8 cellular contexts compared by ENCODE assay signal in genomic region chr1:244834596-244835275, GRCh38. TPM values are rescaled to one million over a fixed set of nuclear protein-coding genes. Genes with fewer than 3 reads are reported as not detected.
A peak's percentile ranks its signal among the peaks of the same experiment; 100 is the strongest.
DNase-seq lines count a peak whose midpoint lies in the region; ATAC-seq, FAIRE-seq and TF ChIP-seq lines count a peak whose summit lies in the region.

No MANE protein-coding gene starts in this region.

- peaks cover 43% of the 10 kb centered on the region for H3K79me2 ChIP-seq in K562 (ENCODE audit: control insufficient read depth, insufficient read depth, low read length)

- peaks cover 12% of the 10 kb centered on the region for H4K20me1 ChIP-seq in K562 (replicated peaks; ENCODE audit: control insufficient read depth, insufficient read depth, low read length)

- in situ Hi-C loops in K562 (cut with MboI), result no loop called here

- CTCF ChIA-PET in K562 (lab: Yijun Ruan, JAX; ENCODE audit: low intra/inter-chr PET ratio), result no interaction called here

- peak overlapping the region; percentile 83 for H2AFZ ChIP-seq in K562 (ENCODE audit: low read depth, low read length)

- under 1% methylated on average over 36 of the region's 49 CpGs for WGBS in K562 (ENCODE audit: insufficient coverage, low coverage, missing lambda C conversion rate)

- H3K9me3 ChIP-seq in K562 (replicated peaks; ENCODE audit: control insufficient read depth, insufficient read depth, low read depth, low read length) (no peaks in the 10 kb centered on the region), iPS-20b (ENCODE audit: insufficient read depth, low read depth, low read length) (no peaks in the 10 kb centered on the region)

- peak; percentile 93 for DNase-seq in Right ventricle myocardium superior
- no peak for DNase-seq in left ventricle myocardium superior
- DNase-seq in NCI-H187 treated with DMSO at 0.1 percent for 48 hours (lab: John Stamatoyannopoulos, UW), result peak; percentile 31
- peak; percentile 88 for DNase-seq in T1000 (lab: John Stamatoyannopoulos, UW)
- peak in 1 of 4 experiments; percentile 93 for DNase-seq in K562 (ENCODE audit: extremely low read depth in 1 of 4, low spot score in 3 of 4)
- peak; percentile 79 for DNase-seq in smooth muscle cell of the brain vasculature (ENCODE audit: low read depth, low spot score)

- FAIRE-seq in K562 (lab: Jason Lieb, UNC), result no peak

- TSS peak; percentile 85 for BruUV-seq in K562 (replicated peaks; lab: Mats Ljungman, UMichigan)

- peak overlapping the region; percentile 98 for H3K27ac ChIP-seq in K562 (ENCODE audit: extremely low read depth, low read depth, low read length)
- H3K27ac ChIP-seq in iPS-20b (ENCODE audit: low read length), result peak overlapping the region; percentile 99

- H3K36me3 ChIP-seq in K562 (ENCODE audit: control insufficient read depth, insufficient read depth, low read length) (peaks cover 30% of the 10 kb centered on the region), iPS-20b (ENCODE audit: insufficient read depth, low read depth, low read length) (peaks cover 10% of the 10 kb centered on the region)

- TF ChIP-seq CTCF in K562 (IDR thresholded peaks at IDR 0.05 in 2 of 3, conservative IDR thresholded peaks at IDR 0.05 in 1 of 3; ENCODE audit: insufficient read depth in 2 of 3, low read depth in 1 of 3, low read length in 3 of 3), result no peak

- TF ChIP-seq EP300 in K562 (IDR thresholded peaks at IDR 0.05; ENCODE audit: low read length), result peak; percentile 21

- H3K4me2 ChIP-seq in K562 (ENCODE audit: insufficient read depth, low read length), result peak overlapping the region; percentile 98

- H3K4me1 ChIP-seq in K562 (replicated peaks in 1 of 2; ENCODE audit: control insufficient read depth in 2 of 2, insufficient read depth in 2 of 2, low read length in 2 of 2), result peaks cover 14 to 15% of the 10 kb centered on the region in 2 experiments; a peak in 4 of 5 replicates
- peaks cover 11% of the 10 kb centered on the region; the same call in 1 of the 2 replicates for H3K4me1 ChIP-seq in iPS-20b (ENCODE audit: insufficient read depth, low read length)

- no peak; a peak in 1 of 4 replicates for TF ChIP-seq RAD21 in K562 (CRISPR knock-in tag; conservative IDR thresholded peaks at IDR 0.05 in 1 of 2, IDR thresholded peaks at IDR 0.05 in 1 of 2)

- intact Hi-C loops in Right ventricle myocardium superior (cut with DNase I) (loop anchor here (2.0 to 10.0 kb wide), 3 partner anchors 30 to 210 kb away; partner anchors contain the start of gene HNRNPU), left ventricle myocardium superior (cut with micrococcal nuclease) (no loop called here), K562 (cut with micrococcal nuclease) (loop anchor here (1.0 to 10.0 kb wide), 3 partner anchors 30 to 210 kb away; partner anchors contain the start of gene HNRNPU)

- no peaks in the 10 kb centered on the region for H3K27me3 ChIP-seq in K562 (ENCODE audit: control insufficient read depth in 2 of 2, insufficient read depth in 2 of 2, low read length in 2 of 2)
- H3K27me3 ChIP-seq in iPS-20b (ENCODE audit: insufficient read depth, low read length), result no peaks in the 10 kb centered on the region

- H3K4me3 ChIP-seq in K562 (peak overlapping the region; percentile 74), iPS-20b (ENCODE audit: low read length) (peak overlapping the region; percentile 94)

- peak; percentile 92 for TF ChIP-seq POLR2A in K562 (conservative IDR thresholded peaks at IDR 0.05)

- no peaks in the 10 kb centered on the region for H3K9me1 ChIP-seq in K562 (ENCODE audit: control insufficient read depth, insufficient read depth, low read length)

- ATAC-seq in Right ventricle myocardium superior (ENCODE audit: poor library complexity), result no peak
- ATAC-seq in left ventricle myocardium superior, result no peak
- peak; percentile 67 for ATAC-seq in HG02885 (IDR thresholded peaks at IDR 0.05; ENCODE audit: poor library complexity, unreplicated experiment)
- peak; percentile 71; the same call in 2 of the 3 replicates for ATAC-seq in K562

- H3K9ac ChIP-seq in K562 (ENCODE audit: insufficient read depth in 1 of 2, low read depth in 2 of 2, low read length in 2 of 2) (peak overlapping the region; percentile 97 to 100), iPS-20b (ENCODE audit: low read depth, low read length) (peak overlapping the region; percentile 96)

- POLR2A ChIA-PET in K562 (lab: Yijun Ruan, JAX), result interaction anchor here (0.6 to 22.4 kb wide), 13 partner anchors 9 to 467 kb away, joined by 3 to 485 read pairs (median 4); partner anchors contain the start of gene HNRNPU

TF ChIP-seq in K562, 482 proteins besides CTCF, POLR2A, EP300 and RAD21 (continues in another document):
- TF ChIP-seq CGGBP1 (CRISPR knock-in tag; IDR thresholded peaks at IDR 0.05) (peak; percentile 33; the same call in 1 of the 2 replicates), ZC3H4 (CRISPR knock-in tag; IDR thresholded peaks at IDR 0.05; ENCODE audit: borderline replicate concordance) (peak; percentile 86; the same call in 1 of the 2 replicates), GMEB1 (CRISPR knock-in tag; IDR thresholded peaks at IDR 0.05) (peak; percentile 61), EHMT2 (IDR thresholded peaks at IDR 0.05) (no peak), E2F4 (CRISPR knock-in tag; IDR thresholded peaks at IDR 0.05; ENCODE audit: low read depth) (no peak), ZEB2 (IDR thresholded peaks at IDR 0.05) (no peak), SPI1 (IDR thresholded peaks at IDR 0.05; ENCODE audit: borderline replicate concordance, low read depth, low read length) (peak; percentile 95)

RNA-seq across cellular contexts. Expression of gene COX20, which starts 0.7 kb away (rescaled TPM):
- total RNA-seq in Right ventricle myocardium superior, result 68.7 TPM
- 63.7 TPM for total RNA-seq in left ventricle myocardium superior
- 12.0 and 57.2 TPM in 2 replicates for total RNA-seq in K562 (2011; cell fraction: chromatin; rRNA removed; ENCODE audit: low replicate concordance)
- 9.8 and 15.1 TPM in 2 replicates for total RNA-seq in K562 (2011; cell fraction: nucleolus; rRNA removed)
- 27.4 and 66.6 TPM in 2 replicates for total RNA-seq in K562 (2011; cell fraction: nucleoplasm; rRNA removed)
- total RNA-seq in K562 (2014; rRNA removed), result 41.5 and 47.2 TPM in 2 replicates
- 72.8 and 92.9 TPM in 2 replicates for total RNA-seq in K562 (2014; rRNA removed; fragmentation: Illumina TruSeq; extraction: Trizol)
- 77.9 and 84.3 TPM in 2 replicates for total RNA-seq in K562 (2015; rRNA removed; fragmentation: Illumina TruSeq; extraction: Trizol)
- 51.6 and 60.0 TPM in 2 replicates for total RNA-seq in K562 (2021)
- polyA plus RNA-seq in K562 (2011; rRNA removed), result 30.6 and 55.6 TPM in 2 replicates
- polyA plus RNA-seq in K562 (2011; cell fraction: cytosol; rRNA removed), result 10.0 and 20.6 TPM in 2 replicates
- polyA plus RNA-seq in K562 (2011; cell fraction: nucleus; rRNA removed), result 19.3 and 20.9 TPM in 2 replicates
- polyA plus RNA-seq in K562 (2012), result 47.6 and 108 TPM in 2 replicates
- 99.5 and 106 TPM in 2 replicates for polyA plus RNA-seq in K562 (2014; fragmentation: Illumina TruSeq; extraction: Trizol)
- 100 to 1,000 TPM; 145 to 171 TPM for polyA plus RNA-seq in K562 (2014; fragmentation: Nextera tagmentation; extraction: Ambion mirVana)
- 122 and 192 TPM in 2 replicates for polyA plus RNA-seq in K562 (2014; rRNA removed)
- 27.2 and 34.7 TPM in 2 replicates for polyA minus RNA-seq in K562 (2011; rRNA and poly(A)+ RNA removed)
- 6.5 and 6.7 TPM in 2 replicates for polyA minus RNA-seq in K562 (2011; cell fraction: cytosol; rRNA and poly(A)+ RNA removed)
- polyA minus RNA-seq in K562 (2011; cell fraction: nucleus; rRNA and poly(A)+ RNA removed), result 30.8 and 45.2 TPM in 2 replicates

RNA-seq across cellular contexts. Expression of gene HNRNPU, which starts 29.6 kb away (rescaled TPM):
- total RNA-seq in Right ventricle myocardium superior (164 TPM), left ventricle myocardium superior (183 TPM), K562 (2014; rRNA removed) (668 and 711 TPM in 2 replicates), K562 (2014; rRNA removed; fragmentation: Illumina TruSeq; extraction: Trizol) (445 and 505 TPM in 2 replicates), K562 (2015; rRNA removed; fragmentation: Illumina TruSeq; extraction: Trizol) (643 and 670 TPM in 2 replicates), K562 (2021) (482 and 577 TPM in 2 replicates)
- total RNA-seq in K562 (2011; cell fraction: chromatin; rRNA removed; ENCODE audit: low replicate concordance), result 223 and 1,039 TPM in 2 replicates
- 91.7 and 116 TPM in 2 replicates for total RNA-seq in K562 (2011; cell fraction: nucleolus; rRNA removed)
- total RNA-seq in K562 (2011; cell fraction: nucleoplasm; rRNA removed), result 330 and 565 TPM in 2 replicates
- polyA plus RNA-seq in K562 (2011; rRNA removed) (268 and 377 TPM in 2 replicates), K562 (2014; fragmentation: Illumina TruSeq; extraction: Trizol) (629 and 777 TPM in 2 replicates), K562 (2014; fragmentation: Nextera tagmentation; extraction: Ambion mirVana) (100 to 1,000 TPM; 159 to 174 TPM), K562 (2014; rRNA removed) (519 and 621 TPM in 2 replicates)
- polyA plus RNA-seq in K562 (2011; cell fraction: cytosol; rRNA removed), result 76.3 and 102 TPM in 2 replicates
- polyA plus RNA-seq in K562 (2011; cell fraction: nucleus; rRNA removed), result 225 and 265 TPM in 2 replicates
- 288 and 679 TPM in 2 replicates for polyA plus RNA-seq in K562 (2012)
- polyA minus RNA-seq in K562 (2011; rRNA and poly(A)+ RNA removed), result 545 and 750 TPM in 2 replicates
- 202 and 313 TPM in 2 replicates for polyA minus RNA-seq in K562 (2011; cell fraction: cytosol; rRNA and poly(A)+ RNA removed)
- 148 and 261 TPM in 2 replicates for polyA minus RNA-seq in K562 (2011; cell fraction: nucleus; rRNA and poly(A)+ RNA removed)

Comparison
In these comparisons a context has a peak if more than half of its experiments do, and no peak if none do; other contexts are left out.
1. ATAC-seq: peak in HG02885 (single experiment) and K562 (single experiment); none in Right ventricle myocardium superior (single experiment) and left ventricle myocardium superior (single experiment).